Comparison of ENCODE assay signal across 8 cellular contexts in genomic region chr19:4402171-4403004, GRCh38. TPM values are rescaled to one million over a fixed set of nuclear protein-coding genes. Genes with fewer than 3 reads are reported as not detected.
DNase-seq lines count a peak whose midpoint lies in the region; ATAC-seq, FAIRE-seq and TF ChIP-seq lines count a peak whose summit lies in the region.

CHAF1A (plus strand) TSS chr19:4402640; CDS start chr19:4402763, 123 bp downstream.

- intact Hi-C loops in heart right ventricle (cut with DNase I): loop anchor here in 3 of 10 donors (5.0 kb wide), 5 partner anchors 55 to 155 kb away; partner anchors contain the start of genes UBXN6 (in 2 of the 3), YJU2 (in 2 of the 3) and MPND (in 1 of the 3)
- intact Hi-C loops in posterior cingulate gyrus (cut with DNase I): loop anchor here (1.0 to 5.0 kb wide), 2 partner anchors 55 to 135 kb away; partner anchors contain the start of gene UBXN6
- intact Hi-C loops in upper lobe of right lung (cut with DNase I): no loop called here

- H3K4me1 ChIP-seq in heart right ventricle (peaks cover 15 to 51% (median 46%) of the 10 kb centered on the region in 9 donors), upper lobe of right lung (peaks cover 36% of the 10 kb centered on the region)

- TF ChIP-seq CTCF in heart right ventricle (IDR thresholded peaks at IDR 0.05): no peak
- no peak for TF ChIP-seq CTCF in upper lobe of right lung (IDR thresholded peaks at IDR 0.05)

- H3K27ac ChIP-seq in heart right ventricle: peak within 1 kb of the TSS; percentile 39 to 92 (median 87)
- peak within 1 kb of the TSS; percentile 84 for H3K27ac ChIP-seq in upper lobe of right lung

- FAIRE-seq in GM12892 (lab: Jason Lieb, UNC): peak; percentile 100

- TF ChIP-seq POLR2A in GM12892 (IDR thresholded peaks at IDR 0.05; ENCODE audit: low read depth, low read length): peak; percentile 68; the same call in 1 of the 2 replicates

- H3K36me3 ChIP-seq in heart right ventricle: peaks cover 0 to 12% (median 0%) of the 10 kb centered on the region in 9 donors
- no peaks in the 10 kb centered on the region for H3K36me3 ChIP-seq in upper lobe of right lung

- H3K27me3 ChIP-seq in heart right ventricle (no peaks in the 10 kb centered on the region), upper lobe of right lung (no peaks in the 10 kb centered on the region)

- H3K9me3 ChIP-seq in heart right ventricle (no peaks in the 10 kb centered on the region), upper lobe of right lung (no peaks in the 10 kb centered on the region)

- peak; percentile 100 for DNase-seq in GM12892 (ENCODE audit: insufficient read length)
- DNase-seq in NCI-H146 (lab: John Stamatoyannopoulos, UW): peak; percentile 99
- peak; percentile 99 to 100 (median 99) for DNase-seq in T-helper 1 cell
- peak; percentile 100 for DNase-seq in amniotic epithelial cell (ENCODE audit: low read depth)
- peak; percentile 99 to 100 for DNase-seq in heart right ventricle
- peak; percentile 99 to 100 (median 100) for DNase-seq in posterior cingulate gyrus
- peak; percentile 99 for DNase-seq in upper lobe of right lung

- ATAC-seq in HG02852 (IDR thresholded peaks at IDR 0.05; ENCODE audit: unreplicated experiment) (peak; percentile 81), heart right ventricle (peak; percentile 95 to 98 (median 97)), upper lobe of right lung (peak; percentile 95)

- WGBS in heart right ventricle, 2 donors: 0 to 1% methylated on average over 66 to 84 of the region's 84 CpGs

- H3K4me3 ChIP-seq in heart right ventricle (peak within 1 kb of the TSS; percentile 71 to 92 (median 79)), upper lobe of right lung (peak within 1 kb of the TSS; percentile 72)

RNA-seq across cellular contexts. Expression of gene CHAF1A, which starts in this region (rescaled TPM):
- polyA plus RNA-seq in GM12892 (2012; ENCODE audit: missing spikeins): 26.9 TPM
- total RNA-seq in heart right ventricle: 1 to 10 TPM; 4.5 to 8.7 (median 6.6) TPM
- polyA plus RNA-seq in heart right ventricle: 1 to 10 TPM; 4.2 to 4.4 TPM
- 10.8 TPM for total RNA-seq in upper lobe of right lung

Comparison
In these comparisons a context has a peak if more than half of its experiments do, and no peak if none do; other contexts are left out.
1. Peak in every context shown above with its lines: DNase-seq, ATAC-seq, H3K4me3 ChIP-seq and H3K27ac ChIP-seq.